In the genomic region with DNA sequence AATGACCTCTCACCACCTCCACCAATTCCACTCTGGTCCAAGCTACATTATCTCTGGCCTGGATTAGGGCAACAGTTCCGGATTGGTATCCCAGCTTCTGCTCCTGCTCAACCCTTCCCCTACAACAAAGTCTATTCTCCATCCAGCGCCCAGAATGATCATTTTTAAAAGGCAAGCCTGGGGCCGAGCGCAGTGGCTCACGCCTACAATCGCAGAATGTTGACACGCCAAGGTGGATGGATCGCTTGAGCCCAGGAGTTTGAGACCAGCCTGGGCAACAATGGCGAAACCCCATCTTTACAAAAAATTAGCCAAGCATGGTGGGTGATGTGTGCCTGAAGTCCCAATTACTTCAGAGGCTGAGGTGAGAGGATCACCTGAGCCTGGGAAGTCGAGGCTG, we compare ENCODE assay signal across 12 cellular contexts. TPM values are rescaled to one million over a fixed set of nuclear protein-coding genes. Genes with fewer than 3 reads are reported as not detected.
DNase-seq lines count a peak whose midpoint lies in the region; ATAC-seq and TF ChIP-seq lines count a peak whose summit lies in the region.
"Had no signal": no experiment of that assay in that cellular context is flagged by ENCODE, and none has a peak within 500 bp of the region (broad histone marks: within the 10 kb centered on the region; RNA-seq: fewer than 3 reads in every experiment).

No MANE protein-coding gene starts in this region.

- TF ChIP-seq CTCF in heart left ventricle (IDR thresholded peaks at IDR 0.05) = no peak

- H3K4me3 ChIP-seq in subcutaneous abdominal adipose tissue (ENCODE audit: low read depth in 1 of 5, low read length in 5 of 5) = peak overlapping the region in 3 of 5 donors; percentile 26 to 96 (median 42)
- H3K4me3 ChIP-seq in heart left ventricle = peak overlapping the region in 4 of 12 donors; percentile 90 to 99 (median 94)

- H3K27ac ChIP-seq in subcutaneous abdominal adipose tissue (ENCODE audit: low read depth, low read length) = peak overlapping the region; percentile 12
- H3K27ac ChIP-seq in heart left ventricle = peak overlapping the region in 2 of 12 donors; percentile 96 to 98

- no peaks in the 10 kb centered on the region for H3K9me3 Mint-ChIP-seq in activated CD4-positive, alpha-beta T cell treated with anti-CD3 and anti-CD28 coated beads for 36 hours (ENCODE audit: low read depth)
- no peaks in the 10 kb centered on the region for H3K9me3 Mint-ChIP-seq in activated CD4-positive, alpha-beta memory T cell treated with anti-CD3 and anti-CD28 coated beads for 36 hours
- no peaks in the 10 kb centered on the region for H3K9me3 Mint-ChIP-seq in immature natural killer cell

- POLR2A ChIA-PET in activated CD4-positive, alpha-beta T cell treated with anti-CD3 and anti-CD28 coated beads for 36 hours (lab: Charles Lee) = no interaction called here
- POLR2A ChIA-PET in activated CD4-positive, alpha-beta memory T cell treated with anti-CD3 and anti-CD28 coated beads for 36 hours (lab: Charles Lee) = interaction anchor here (1.7 to 4.3 kb wide), 3 partner anchors 7 to 53 kb away, joined by 4 to 37 read pairs (median 27); no protein-coding TSS in a partner anchor

- H3K36me3 ChIP-seq in subcutaneous abdominal adipose tissue (ENCODE audit: control insufficient read depth in 5 of 5, insufficient read depth in 5 of 5, low read length in 5 of 5) = no peaks in the 10 kb centered on the region
- H3K36me3 ChIP-seq in heart left ventricle = no peaks in the 10 kb centered on the region

- intact Hi-C loops in activated CD4-positive, alpha-beta T cell treated with anti-CD3 and anti-CD28 coated beads for 36 hours (cut with DNase I, micrococcal nuclease) = no loop called here
- intact Hi-C loops in activated CD4-positive, alpha-beta memory T cell treated with anti-CD3 and anti-CD28 coated beads for 36 hours (cut with micrococcal nuclease) = no loop called here
- intact Hi-C loops in heart left ventricle (cut with DNase I) = loop anchor here in 2 of 10 donors (5.0 to 10.0 kb wide), 4 partner anchors 108 to 360 kb away; a partner anchor contains a TSS

- H3K4me1 ChIP-seq in subcutaneous abdominal adipose tissue (ENCODE audit: control insufficient read depth in 5 of 5, insufficient read depth in 5 of 5, low read length in 5 of 5) (peaks cover 2 to 44% (median 29%) of the 10 kb centered on the region in 5 donors), heart left ventricle (peaks cover 0 to 50% (median 22%) of the 10 kb centered on the region in 12 donors)

- peaks cover 42% of the 10 kb centered on the region for H3K4me1 Mint-ChIP-seq in activated CD4-positive, alpha-beta T cell treated with anti-CD3 and anti-CD28 coated beads for 36 hours
- peaks cover 45% of the 10 kb centered on the region for H3K4me1 Mint-ChIP-seq in activated CD4-positive, alpha-beta memory T cell treated with anti-CD3 and anti-CD28 coated beads for 36 hours (ENCODE audit: low read depth)
- H3K4me1 Mint-ChIP-seq in immature natural killer cell = peaks cover 18 to 59% of the 10 kb centered on the region in 2 donors

- peak overlapping the region; percentile 96 for H3K4me3 Mint-ChIP-seq in activated CD4-positive, alpha-beta T cell treated with anti-CD3 and anti-CD28 coated beads for 36 hours
- peak overlapping the region; percentile 65 for H3K4me3 Mint-ChIP-seq in activated CD4-positive, alpha-beta memory T cell treated with anti-CD3 and anti-CD28 coated beads for 36 hours
- H3K4me3 Mint-ChIP-seq in immature natural killer cell = peak overlapping the region; percentile 96 to 99 (median 98)

- H3K9me3 ChIP-seq in subcutaneous abdominal adipose tissue (ENCODE audit: control insufficient read depth in 5 of 5, low read length in 5 of 5) (no peaks in the 10 kb centered on the region), heart left ventricle (no peaks in the 10 kb centered on the region)

- H3K27ac Mint-ChIP-seq in activated CD4-positive, alpha-beta T cell treated with anti-CD3 and anti-CD28 coated beads for 36 hours = peak overlapping the region; percentile 76
- H3K27ac Mint-ChIP-seq in activated CD4-positive, alpha-beta memory T cell treated with anti-CD3 and anti-CD28 coated beads for 36 hours = peak overlapping the region; percentile 53
- H3K27ac Mint-ChIP-seq in immature natural killer cell = peak overlapping the region in 4 of 6 donors; percentile 96 to 100 (median 98)

- no peaks in the 10 kb centered on the region for H3K27me3 ChIP-seq in subcutaneous abdominal adipose tissue (ENCODE audit: control insufficient read depth in 5 of 5, insufficient read depth in 4 of 5, low read length in 5 of 5)
- no peaks in the 10 kb centered on the region for H3K27me3 ChIP-seq in heart left ventricle

- no peak for ATAC-seq in activated CD4-positive, alpha-beta T cell treated with anti-CD3 and anti-CD28 coated beads for 36 hours
- ATAC-seq in heart left ventricle (no peak), HG03095 (IDR thresholded peaks at IDR 0.05; ENCODE audit: unreplicated experiment) (no peak)
- ATAC-seq: activated CD4-positive, CD25-positive, alpha-beta regulatory T cell treated with anti-CD3 and anti-CD28 coated beads, Interleukin-2, amount 50 U/mL, for 24 hours had no signal

- H3K27me3 Mint-ChIP-seq in activated CD4-positive, alpha-beta T cell treated with anti-CD3 and anti-CD28 coated beads for 36 hours = no peaks in the 10 kb centered on the region
- H3K27me3 Mint-ChIP-seq in activated CD4-positive, alpha-beta memory T cell treated with anti-CD3 and anti-CD28 coated beads for 36 hours = no peaks in the 10 kb centered on the region
- peaks cover 28 to 35% (median 31%) of the 10 kb centered on the region in 3 donors for H3K27me3 Mint-ChIP-seq in immature natural killer cell (ENCODE audit: low read depth in 3 of 3)

- no peak for DNase-seq in activated CD4-positive, alpha-beta T cell treated with anti-CD3 and anti-CD28 coated beads for 36 hours
- no peak for DNase-seq in activated CD4-positive, alpha-beta T cell treated with anti-CD3 and anti-CD28 coated beads for 4 hours
- no peak for DNase-seq in activated CD4-positive, alpha-beta memory T cell treated with anti-CD3 and anti-CD28 coated beads for 36 hours
- DNase-seq in immature natural killer cell (no peak), NCI-H1092 treated with DMSO at 0.1 percent for 48 hours (lab: John Stamatoyannopoulos, UW) (no peak), heart left ventricle (no peak)
- DNase-seq: amygdala, DMS79, NCI-H446 treated with DMSO at 0.1 percent for 48 hours had no signal

- CTCF ChIA-PET in activated CD4-positive, alpha-beta T cell treated with anti-CD3 and anti-CD28 coated beads for 36 hours (lab: Charles Lee) = interaction anchor here (1.5 to 2.2 kb wide), 4 partner anchors 12 to 107 kb away, joined by 4 to 24 read pairs (median 5); no protein-coding TSS in a partner anchor
- CTCF ChIA-PET in activated CD4-positive, alpha-beta memory T cell treated with anti-CD3 and anti-CD28 coated beads for 36 hours (lab: Charles Lee) = interaction anchor here (1.5 to 2.4 kb wide), 2 partner anchors 93 to 107 kb away, joined by 6 to 15 read pairs; no protein-coding TSS in a partner anchor

- 92 to 96% (median 94%) methylated on average over 10 of the region's 10 CpGs for WGBS in heart left ventricle, 4 donors

- peak overlapping the region in 3 of 5 donors; percentile 72 to 95 (median 85) for H3K9ac ChIP-seq in subcutaneous abdominal adipose tissue (ENCODE audit: low read length in 5 of 5)

- peaks cover 31% of the 10 kb centered on the region for H3K36me3 Mint-ChIP-seq in activated CD4-positive, alpha-beta T cell treated with anti-CD3 and anti-CD28 coated beads for 36 hours (ENCODE audit: low read depth)
- H3K36me3 Mint-ChIP-seq in activated CD4-positive, alpha-beta memory T cell treated with anti-CD3 and anti-CD28 coated beads for 36 hours = no peaks in the 10 kb centered on the region
- H3K36me3 Mint-ChIP-seq in immature natural killer cell = no peaks in the 10 kb centered on the region

- TF ChIP-seq POLR2A in heart left ventricle (IDR thresholded peaks at IDR 0.05) = no peak

RNA-seq across cellular contexts. Expression of a gene that starts 2.2 kb away (rescaled TPM):
- 10 to 100 TPM; 28.1 to 32.3 TPM for total RNA-seq in activated CD4-positive, alpha-beta T cell treated with anti-CD3 and anti-CD28 coated beads for 36 hours
- total RNA-seq in activated CD4-positive, alpha-beta memory T cell treated with anti-CD3 and anti-CD28 coated beads for 36 hours = 10 to 100 TPM; 26.5 to 28.0 TPM
- polyA plus RNA-seq in immature natural killer cell (10 to 100 TPM; 21.8 to 39.3 (median 27.7) TPM), heart left ventricle (1 to 10 TPM; 3.4 to 4.0 TPM)
- 10 to 100 TPM in 6 of 9 donors, 1 to 10 TPM in 3; 6.9 to 22.5 (median 12.0) TPM for total RNA-seq in heart left ventricle
